ENCODE assay signal across 19 cellular contexts in genomic region chr1:11057477-11057876, GRCh38. TPM values are rescaled to one million over a fixed set of nuclear protein-coding genes. Genes with fewer than 3 reads are reported as not detected.
A peak's percentile ranks its signal among the peaks of the same experiment; 100 is the strongest.
DNase-seq lines count a peak whose midpoint lies in the region; ATAC-seq and TF ChIP-seq lines count a peak whose summit lies in the region.
"Had no signal": no experiment of that assay in that cellular context is flagged by ENCODE, and none has a peak within 500 bp of the region (broad histone marks: within the 10 kb centered on the region; RNA-seq: fewer than 3 reads in every experiment).

No MANE protein-coding gene starts in this region.

- H3K4me1 ChIP-seq in CD8-positive, alpha-beta memory T cell (ENCODE audit: insufficient read depth, low read length): peaks cover 19% of the 10 kb centered on the region
- H3K4me1 ChIP-seq in naive thymus-derived CD4-positive, alpha-beta T cell (ENCODE audit: control insufficient read depth in 2 of 2, insufficient read depth in 2 of 2, low read length in 2 of 2): peaks cover 5 to 19% of the 10 kb centered on the region in 2 donors

- H3K9me3 ChIP-seq in CD8-positive, alpha-beta memory T cell (ENCODE audit: low read length): no peaks in the 10 kb centered on the region
- H3K9me3 ChIP-seq in naive thymus-derived CD4-positive, alpha-beta T cell (ENCODE audit: control insufficient read depth in 2 of 3, low read length in 3 of 3): no peaks in the 10 kb centered on the region

- no peak overlapping the region for H3K4me3 ChIP-seq in CD8-positive, alpha-beta memory T cell (ENCODE audit: low read length)
- H3K4me3 ChIP-seq in naive thymus-derived CD4-positive, alpha-beta T cell (ENCODE audit: low read length): no peak overlapping the region

- no peak for ATAC-seq in WTC11
- ATAC-seq in naive thymus-derived CD4-positive, alpha-beta T cell: no peak
- no peak for ATAC-seq in HG02678 (IDR thresholded peaks at IDR 0.05; ENCODE audit: unreplicated experiment)
- ATAC-seq in GM18909 (IDR thresholded peaks at IDR 0.05; ENCODE audit: poor library complexity, unreplicated experiment): no peak
- ATAC-seq: activated CD4-positive, CD25-positive, alpha-beta regulatory T cell treated with anti-CD3 and anti-CD28 coated beads, Interleukin-2, amount 50 U/mL, for 24 hours; left lobe of liver had no signal

- POLR2A ChIA-PET in CD8-positive, alpha-beta memory T cell (lab: Charles Lee): interaction anchor here (0.6 to 0.7 kb wide), 2 partner anchors 46 to 196 kb away, joined by 3 read pairs; no protein-coding TSS in a partner anchor
- POLR2A ChIA-PET in WTC11 (lab: Charles Lee): no interaction called here
- POLR2A ChIA-PET in naive thymus-derived CD4-positive, alpha-beta T cell (lab: Charles Lee): interaction anchor here (0.6 to 1.1 kb wide), 4 partner anchors 23 to 585 kb away, joined by 3 to 4 read pairs (median 3); partner anchors contain the start of gene EXOSC10

- H3K36me3 ChIP-seq in CD8-positive, alpha-beta memory T cell (ENCODE audit: insufficient read depth, low read length): no peaks in the 10 kb centered on the region
- H3K36me3 ChIP-seq in naive thymus-derived CD4-positive, alpha-beta T cell (ENCODE audit: control insufficient read depth in 2 of 3, insufficient read depth in 3 of 3, low read length in 3 of 3): peaks cover 0 to 25% (median 5%) of the 10 kb centered on the region in 3 experiments

- H3K27ac ChIP-seq in C4-2B: peak overlapping the region; percentile 98; the same call in 1 of the 2 replicates
- H3K27ac ChIP-seq in CD8-positive, alpha-beta memory T cell (ENCODE audit: low read depth, low read length): no peak overlapping the region
- no peak overlapping the region for H3K27ac ChIP-seq in naive thymus-derived CD4-positive, alpha-beta T cell (ENCODE audit: low read depth, low read length)

- no peaks in the 10 kb centered on the region for H3K9me3 Mint-ChIP-seq in CD8-positive, alpha-beta memory T cell
- H3K9me3 Mint-ChIP-seq in WTC11: no peaks in the 10 kb centered on the region
- no peaks in the 10 kb centered on the region for H3K9me3 Mint-ChIP-seq in naive thymus-derived CD4-positive, alpha-beta T cell

- CTCF ChIA-PET in CD8-positive, alpha-beta memory T cell (lab: Charles Lee): interaction anchor here (3.7 kb wide), 1 partner anchor 20 kb away, joined by 18 read pairs; no protein-coding TSS in a partner anchor
- CTCF ChIA-PET in WTC11 (lab: Charles Lee): interaction anchor here (0.6 to 3.2 kb wide), 8 partner anchors 12 to 126 kb away, joined by 3 to 41 read pairs (median 3); no protein-coding TSS in a partner anchor
- CTCF ChIA-PET in naive thymus-derived CD4-positive, alpha-beta T cell (lab: Charles Lee): no interaction called here

- peak overlapping the region; percentile 27 to 77 (median 59) for H3K4me3 Mint-ChIP-seq in CD8-positive, alpha-beta memory T cell
- no peak overlapping the region for H3K4me3 Mint-ChIP-seq in WTC11
- H3K4me3 Mint-ChIP-seq in naive thymus-derived CD4-positive, alpha-beta T cell: peak overlapping the region in 7 of 10 donors; percentile 25 to 98 (median 46)

- H3K4me1 Mint-ChIP-seq in CD8-positive, alpha-beta memory T cell: peaks cover 20 to 33% (median 25%) of the 10 kb centered on the region in 3 donors
- peaks cover 26% of the 10 kb centered on the region for H3K4me1 Mint-ChIP-seq in WTC11
- peaks cover 1 to 28% (median 17%) of the 10 kb centered on the region in 7 donors for H3K4me1 Mint-ChIP-seq in naive thymus-derived CD4-positive, alpha-beta T cell

- no peak for DNase-seq in CD8-positive, alpha-beta memory T cell
- DNase-seq in WTC11 (ENCODE audit: low spot score) (no peak), NCI-H345 treated with DMSO at 0.1 percent for 48 hours (lab: John Stamatoyannopoulos, UW; ENCODE audit: unreplicated experiment) (no peak)
- DNase-seq in naive thymus-derived CD4-positive, alpha-beta T cell: no peak
- no peak for DNase-seq in stimulated activated CD4-positive, alpha-beta T cell treated with anti-CD3 and anti-CD28 coated beads, Interleukin-4, amount 100 ng/mL, for 4 hours
- DNase-seq: activated T-cell treated with anti-CD3 and anti-CD28 coated beads, Interleukin-2, amount 50 U/mL, for 1 hour; anterior cingulate cortex; foreskin melanocyte; NCI-H2171 treated with DMSO at 0.1 percent for 48 hours; Right ventricle myocardium superior; stimulated activated naive CD4-positive, alpha-beta T cell treated with Interleukin-2 at 50 U/mL for 16 hours had no signal

- peak overlapping the region in 3 of 8 donors; percentile 42 to 54 (median 54) for H3K27ac Mint-ChIP-seq in CD8-positive, alpha-beta memory T cell
- peak overlapping the region; percentile 44; the same call in 1 of the 2 replicates for H3K27ac Mint-ChIP-seq in WTC11
- peak overlapping the region in 2 of 9 donors; percentile 31 to 71 for H3K27ac Mint-ChIP-seq in naive thymus-derived CD4-positive, alpha-beta T cell

- H3K36me3 Mint-ChIP-seq in CD8-positive, alpha-beta memory T cell: peaks cover 0 to 36% (median 2%) of the 10 kb centered on the region in 3 donors
- H3K36me3 Mint-ChIP-seq in WTC11: peaks cover 23% of the 10 kb centered on the region
- H3K36me3 Mint-ChIP-seq in naive thymus-derived CD4-positive, alpha-beta T cell: peaks cover 0 to 11% (median 0%) of the 10 kb centered on the region in 5 donors

- no peaks in the 10 kb centered on the region for H3K27me3 Mint-ChIP-seq in CD8-positive, alpha-beta memory T cell
- no peaks in the 10 kb centered on the region for H3K27me3 Mint-ChIP-seq in WTC11 (ENCODE audit: low read depth)
- H3K27me3 Mint-ChIP-seq in naive thymus-derived CD4-positive, alpha-beta T cell: no peaks in the 10 kb centered on the region

- intact Hi-C loops in naive thymus-derived CD4-positive, alpha-beta T cell (cut with micrococcal nuclease): no loop called here

- H3K27me3 ChIP-seq in CD8-positive, alpha-beta memory T cell (ENCODE audit: insufficient read depth, low read length, poor library complexity, severe bottlenecking): no peaks in the 10 kb centered on the region
- H3K27me3 ChIP-seq in naive thymus-derived CD4-positive, alpha-beta T cell (ENCODE audit: control insufficient read depth in 2 of 2, insufficient read depth in 2 of 2, low read length in 2 of 2): no peaks in the 10 kb centered on the region

- TF ChIP-seq CTCF in C4-2B (conservative IDR thresholded peaks at IDR 0.05) (no peak), WTC11 (IDR thresholded peaks at IDR 0.05) (no peak)

TF ChIP-seq in WTC11, 78 proteins besides CTCF, POLR2A, EP300 and RAD21:
- no peak for TF ChIP-seq CREB1 (CRISPR knock-in tag; IDR thresholded peaks at IDR 0.05)
- TF ChIP-seq NFE2L1 (CRISPR knock-in tag; IDR thresholded peaks at IDR 0.05): no peak
- TF ChIP-seq NFYB (CRISPR knock-in tag; conservative IDR thresholded peaks at IDR 0.05; ENCODE audit: low read depth): no peak
- TF ChIP-seq MXD4 (CRISPR knock-in tag; IDR thresholded peaks at IDR 0.05; ENCODE audit: borderline replicate concordance): no peak
- TF ChIP-seq FOXP1 (CRISPR knock-in tag; IDR thresholded peaks at IDR 0.05; ENCODE audit: borderline replicate concordance): no peak
- TF ChIP-seq STAT6 (CRISPR knock-in tag; conservative IDR thresholded peaks at IDR 0.05; ENCODE audit: low read depth): no peak

RNA-seq across cellular contexts. Expression of gene SRM, which starts 2.3 kb away (rescaled TPM):
- total RNA-seq in CD8-positive, alpha-beta memory T cell: 100 to 1,000 TPM; 423 to 438 TPM
- 169 TPM for polyA plus RNA-seq in CD8-positive, alpha-beta memory T cell
- total RNA-seq in WTC11 (2021): 164 to 200 TPM (median 170 TPM) in 3 replicates
- 100 to 1,000 TPM in 1 of 5 experiments, 10 to 100 TPM in 4; 30.9 to 116 (median 44.1) TPM for total RNA-seq in naive thymus-derived CD4-positive, alpha-beta T cell
- 100 to 1,000 TPM in 1 of 2 donors, 10 to 100 TPM in 1; 75.6 to 128 TPM for polyA plus RNA-seq in naive thymus-derived CD4-positive, alpha-beta T cell

RNA-seq across cellular contexts. Expression of gene MASP2, which starts 10.4 kb away (rescaled TPM):
- under 1 TPM; 0.18 to 0.20 TPM for total RNA-seq in CD8-positive, alpha-beta memory T cell
- polyA plus RNA-seq in CD8-positive, alpha-beta memory T cell: not detected
- total RNA-seq in WTC11 (2021): 0.57 to 1.1 TPM (median 0.82 TPM) in 3 replicates
- under 1 TPM in 1 of 5 experiments, not detected in 4; 0.72 TPM for total RNA-seq in naive thymus-derived CD4-positive, alpha-beta T cell
- polyA plus RNA-seq in naive thymus-derived CD4-positive, alpha-beta T cell: under 1 TPM in 1 of 2 donors, not detected in 1; 0.13 TPM
- total RNA-seq: LHCN-M2, Right ventricle myocardium superior, ureter had no signal
- polyA plus RNA-seq: BJ had no signal

RNA-seq across cellular contexts. Expression of gene EXOSC10, which starts 42.2 kb away (rescaled TPM):
- 10 to 100 TPM; 92.9 to 94.0 TPM for total RNA-seq in CD8-positive, alpha-beta memory T cell
- 46.4 TPM for polyA plus RNA-seq in CD8-positive, alpha-beta memory T cell
- total RNA-seq in WTC11 (2021): 62.8 to 73.0 TPM (median 66.2 TPM) in 3 replicates
- total RNA-seq in naive thymus-derived CD4-positive, alpha-beta T cell: 10 to 100 TPM; 72.0 to 83.4 (median 80.9) TPM
- polyA plus RNA-seq in naive thymus-derived CD4-positive, alpha-beta T cell: 10 to 100 TPM; 33.9 to 55.1 TPM

RNA-seq across cellular contexts. Expression of gene TARDBP, which starts 45.0 kb away (rescaled TPM):
- 100 to 1,000 TPM; 215 to 239 TPM for total RNA-seq in CD8-positive, alpha-beta memory T cell
- polyA plus RNA-seq in CD8-positive, alpha-beta memory T cell: 74.5 TPM
- 185 to 228 TPM (median 197 TPM) in 3 replicates for total RNA-seq in WTC11 (2021)
- 100 to 1,000 TPM; 114 to 196 (median 174) TPM for total RNA-seq in naive thymus-derived CD4-positive, alpha-beta T cell
- polyA plus RNA-seq in naive thymus-derived CD4-positive, alpha-beta T cell: 10 to 100 TPM; 55.0 to 80.4 TPM
